ENCODE assay signal across 1 cellular context in genomic region chr6:101268541-101268940, GRCh38.
TF ChIP-seq lines count a peak whose summit lies in the region.

No MANE protein-coding gene starts in this region.

TF ChIP-seq in HEK293T, 16 proteins besides CTCF, POLR2A, EP300 and RAD21 (continued from another document):
- TF ChIP-seq SUZ12 (IDR thresholded peaks at IDR 0.05) = no peak
TF ChIP-seq in HEK293T: peak in this region for 0.
